1 cellular context compared by ENCODE assay signal in the genomic region with DNA sequence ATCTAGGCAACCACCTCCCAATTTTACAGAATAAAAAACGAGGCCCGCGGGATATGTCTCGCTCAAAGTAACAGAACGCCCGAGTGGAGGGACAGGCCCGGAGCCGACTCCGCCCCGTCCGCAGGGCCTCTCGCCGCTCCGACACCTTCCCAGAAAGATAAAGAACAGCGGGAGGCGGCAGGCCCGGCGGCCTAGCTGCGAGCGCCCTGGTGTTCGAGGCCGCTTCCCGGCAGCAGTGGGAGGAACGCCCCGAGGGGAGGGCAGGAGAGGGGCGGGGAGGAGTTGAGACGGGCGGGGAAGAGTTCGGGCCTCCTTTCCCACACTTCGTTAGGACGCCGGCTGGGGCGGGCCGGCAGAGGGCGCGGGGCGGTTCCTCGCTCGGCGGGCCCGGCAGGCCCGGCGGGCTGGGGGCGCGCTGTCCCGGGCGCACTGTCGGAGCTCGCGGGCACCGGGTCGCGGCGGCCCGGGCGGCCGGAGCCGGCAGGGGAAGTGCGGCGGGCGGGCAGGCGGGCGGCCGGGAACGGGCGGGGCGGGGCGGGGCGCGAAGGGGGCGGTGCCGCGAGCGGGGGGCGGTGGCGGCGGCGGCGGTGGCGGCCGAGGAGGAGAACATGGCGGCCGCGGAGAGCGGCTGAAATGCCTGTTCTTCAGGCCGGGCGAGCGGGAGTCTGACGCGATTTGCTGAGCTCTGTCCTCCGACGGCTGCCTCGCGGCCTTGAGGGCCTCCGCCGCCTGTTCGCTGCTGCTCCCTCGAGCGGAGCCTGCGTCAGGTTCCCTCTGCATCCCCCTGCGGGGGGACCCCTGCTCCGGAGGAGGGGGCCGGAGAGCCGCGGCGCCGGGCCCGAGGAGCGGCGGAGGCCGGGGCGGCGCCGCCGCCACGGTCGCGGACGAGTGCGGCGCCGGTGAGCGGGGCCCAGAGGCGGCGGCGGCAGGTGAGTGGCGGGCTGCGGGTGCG.
TF ChIP-seq lines count a peak whose summit lies in the region.

A gene (plus strand): TSS at position 581 of the 952 bp plus-strand sequence. CDS start 167,424 bp downstream, outside the sequence.

TF ChIP-seq in SK-N-SH, 30 proteins besides CTCF, POLR2A, EP300 and RAD21 (continued from another document):
- TF ChIP-seq, protein P1, sequence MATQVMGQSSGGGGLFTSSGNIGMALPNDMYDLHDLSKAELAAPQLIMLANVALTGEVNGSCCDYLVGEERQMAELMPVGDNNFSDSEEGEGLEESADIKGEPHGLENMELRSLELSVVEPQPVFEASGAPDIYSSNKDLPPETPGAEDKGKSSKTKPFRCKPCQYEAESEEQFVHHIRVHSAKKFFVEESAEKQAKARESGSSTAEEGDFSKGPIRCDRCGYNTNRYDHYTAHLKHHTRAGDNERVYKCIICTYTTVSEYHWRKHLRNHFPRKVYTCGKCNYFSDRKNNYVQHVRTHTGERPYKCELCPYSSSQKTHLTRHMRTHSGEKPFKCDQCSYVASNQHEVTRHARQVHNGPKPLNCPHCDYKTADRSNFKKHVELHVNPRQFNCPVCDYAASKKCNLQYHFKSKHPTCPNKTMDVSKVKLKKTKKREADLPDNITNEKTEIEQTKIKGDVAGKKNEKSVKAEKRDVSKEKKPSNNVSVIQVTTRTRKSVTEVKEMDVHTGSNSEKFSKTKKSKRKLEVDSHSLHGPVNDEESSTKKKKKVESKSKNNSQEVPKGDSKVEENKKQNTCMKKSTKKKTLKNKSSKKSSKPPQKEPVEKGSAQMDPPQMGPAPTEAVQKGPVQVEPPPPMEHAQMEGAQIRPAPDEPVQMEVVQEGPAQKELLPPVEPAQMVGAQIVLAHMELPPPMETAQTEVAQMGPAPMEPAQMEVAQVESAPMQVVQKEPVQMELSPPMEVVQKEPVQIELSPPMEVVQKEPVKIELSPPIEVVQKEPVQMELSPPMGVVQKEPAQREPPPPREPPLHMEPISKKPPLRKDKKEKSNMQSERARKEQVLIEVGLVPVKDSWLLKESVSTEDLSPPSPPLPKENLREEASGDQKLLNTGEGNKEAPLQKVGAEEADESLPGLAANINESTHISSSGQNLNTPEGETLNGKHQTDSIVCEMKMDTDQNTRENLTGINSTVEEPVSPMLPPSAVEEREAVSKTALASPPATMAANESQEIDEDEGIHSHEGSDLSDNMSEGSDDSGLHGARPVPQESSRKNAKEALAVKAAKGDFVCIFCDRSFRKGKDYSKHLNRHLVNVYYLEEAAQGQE (IDR thresholded peaks at IDR 0.05; ENCODE audit: low read depth, low read length): 0 out of 2 replicates have a peak, but pooled peaks have one; percentile 11
- TF ChIP-seq TCF12 (IDR thresholded peaks at IDR 0.05) (0 out of 2 replicates have a peak, but pooled peaks have one; percentile 12), POLR2AphosphoS5 (IDR thresholded peaks at IDR 0.05; ENCODE audit: low read depth, low read length) (peak; percentile 61), NRF1 (IDR thresholded peaks at IDR 0.05; ENCODE audit: low read depth, low read length) (no peak), TAF1 (IDR thresholded peaks at IDR 0.05; ENCODE audit: borderline replicate concordance, low read depth, low read length) (peak; percentile 61), TEAD4 (IDR thresholded peaks at IDR 0.05; ENCODE audit: borderline replicate concordance, insufficient read depth) (peak; percentile 26; the same call in 1 of the 2 replicates), CHD2 (IDR thresholded peaks at IDR 0.05; ENCODE audit: low read length, partially characterized antibody) (no peak), SIN3A (IDR thresholded peaks at IDR 0.05; ENCODE audit: borderline replicate concordance, low read depth, low read length) (0 out of 2 replicates have a peak, but pooled peaks have one; percentile 54), RFX5 (IDR thresholded peaks at IDR 0.05; ENCODE audit: low read length) (no peak), MXI1 (IDR thresholded peaks at IDR 0.05; ENCODE audit: low read depth, low read length) (no peak), ELF1 (IDR thresholded peaks at IDR 0.05) (no peak)
- TF ChIP-seq, protein P2, sequence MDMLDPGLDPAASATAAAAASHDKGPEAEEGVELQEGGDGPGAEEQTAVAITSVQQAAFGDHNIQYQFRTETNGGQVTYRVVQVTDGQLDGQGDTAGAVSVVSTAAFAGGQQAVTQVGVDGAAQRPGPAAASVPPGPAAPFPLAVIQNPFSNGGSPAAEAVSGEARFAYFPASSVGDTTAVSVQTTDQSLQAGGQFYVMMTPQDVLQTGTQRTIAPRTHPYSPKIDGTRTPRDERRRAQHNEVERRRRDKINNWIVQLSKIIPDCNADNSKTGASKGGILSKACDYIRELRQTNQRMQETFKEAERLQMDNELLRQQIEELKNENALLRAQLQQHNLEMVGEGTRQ (IDR thresholded peaks at IDR 0.05; ENCODE audit: borderline replicate concordance, low read depth, low read length): no peak
- TF ChIP-seq, protein P3, sequence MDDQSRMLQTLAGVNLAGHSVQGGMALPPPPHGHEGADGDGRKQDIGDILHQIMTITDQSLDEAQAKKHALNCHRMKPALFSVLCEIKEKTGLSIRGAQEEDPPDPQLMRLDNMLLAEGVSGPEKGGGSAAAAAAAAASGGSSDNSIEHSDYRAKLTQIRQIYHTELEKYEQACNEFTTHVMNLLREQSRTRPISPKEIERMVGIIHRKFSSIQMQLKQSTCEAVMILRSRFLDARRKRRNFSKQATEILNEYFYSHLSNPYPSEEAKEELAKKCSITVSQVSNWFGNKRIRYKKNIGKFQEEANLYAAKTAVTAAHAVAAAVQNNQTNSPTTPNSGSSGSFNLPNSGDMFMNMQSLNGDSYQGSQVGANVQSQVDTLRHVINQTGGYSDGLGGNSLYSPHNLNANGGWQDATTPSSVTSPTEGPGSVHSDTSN (IDR thresholded peaks at IDR 0.05): no peak
- TF ChIP-seq, protein P4, sequence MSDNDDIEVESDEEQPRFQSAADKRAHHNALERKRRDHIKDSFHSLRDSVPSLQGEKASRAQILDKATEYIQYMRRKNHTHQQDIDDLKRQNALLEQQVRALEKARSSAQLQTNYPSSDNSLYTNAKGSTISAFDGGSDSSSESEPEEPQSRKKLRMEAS (IDR thresholded peaks at IDR 0.05; ENCODE audit: low read depth): peak; percentile 78
TF ChIP-seq in SK-N-SH: peak in this region for 9.
